8 cellular contexts compared by ENCODE assay signal in genomic region chr6:135851442-135852271, GRCh38. TPM values are rescaled to one million over a fixed set of nuclear protein-coding genes. Genes with fewer than 3 reads are reported as not detected.
A peak's percentile ranks its signal among the peaks of the same experiment; 100 is the strongest.
DNase-seq lines count a peak whose midpoint lies in the region; ATAC-seq and TF ChIP-seq lines count a peak whose summit lies in the region.

PDE7B (plus strand) TSS chr6:135851701.

- H3K4me1 ChIP-seq in BE2C, result no peaks in the 10 kb centered on the region; the same call in 1 of the 2 replicates
- H3K4me1 ChIP-seq in aorta (ENCODE audit: control insufficient read depth in 1 of 2, insufficient read depth in 2 of 2, low read length in 2 of 2), result no peaks in the 10 kb centered on the region

- peak within 1 kb of the TSS; percentile 78 for H3K4me3 Mint-ChIP-seq in osteocyte (ENCODE audit: unreplicated experiment)

- DNase-seq in BE2C (peak; percentile 85), GM19238 (ENCODE audit: insufficient read length, low spot score) (peak; percentile 32), RPMI8226 (peak; percentile 12), amniotic stem cell (lab: John Stamatoyannopoulos, UW) (peak; percentile 95), Right ventricle myocardium inferior (ENCODE audit: missing footprints) (peak; percentile 92), osteocyte (ENCODE audit: extremely low spot score, unreplicated experiment) (peak; percentile 93), aorta (peak; percentile 87 to 89)

- TF ChIP-seq CTCF in BE2C (IDR thresholded peaks at IDR 0.05; ENCODE audit: low read depth, low read length) (no peak), osteocyte (IDR thresholded peaks at IDR 0.05) (no peak)

- H3K4me1 Mint-ChIP-seq in osteocyte (ENCODE audit: unreplicated experiment), result peaks cover 8% of the 10 kb centered on the region

- H3K27ac Mint-ChIP-seq in osteocyte (ENCODE audit: unreplicated experiment), result peak within 1 kb of the TSS; percentile 97

- intact Hi-C loops in Right ventricle myocardium inferior (cut with DNase I) (loop anchor here (5.0 kb wide), 1 partner anchor 51 kb away; no protein-coding TSS in a partner anchor), aorta (cut with DNase I) (no loop called here)

- no peaks in the 10 kb centered on the region for H3K27me3 ChIP-seq in BE2C
- H3K27me3 ChIP-seq in aorta (ENCODE audit: control insufficient read depth in 1 of 2, insufficient read depth in 2 of 2, low read length in 1 of 2), result no peaks in the 10 kb centered on the region

- H3K36me3 ChIP-seq in BE2C, result no peaks in the 10 kb centered on the region
- no peaks in the 10 kb centered on the region for H3K36me3 ChIP-seq in aorta (ENCODE audit: control insufficient read depth in 1 of 2, insufficient read depth in 2 of 2, low read length in 1 of 2)

- WGBS in aorta, 2 donors, result 2% methylated on average over 12 of the region's 12 CpGs

- no peaks in the 10 kb centered on the region for H3K27me3 Mint-ChIP-seq in osteocyte (ENCODE audit: unreplicated experiment)

- H3K4me3 ChIP-seq in BE2C (ENCODE audit: low read depth, low read length) (peak within 1 kb of the TSS; percentile 55), aorta (ENCODE audit: low read length in 2 of 2) (peak within 1 kb of the TSS; percentile 19 to 64)

- no peak within 1 kb of the TSS for H3K27ac ChIP-seq in aorta (ENCODE audit: low read depth in 1 of 2, low read length in 2 of 2)

- H3K9me3 Mint-ChIP-seq in osteocyte (ENCODE audit: unreplicated experiment), result no peaks in the 10 kb centered on the region

- ATAC-seq in HG03354 (IDR thresholded peaks at IDR 0.05; ENCODE audit: poor library complexity, severe bottlenecking, unreplicated experiment) (peak; percentile 84), Right ventricle myocardium inferior (peak; percentile 96), aorta (ENCODE audit: low FRiP score) (peak; percentile 93)

- H3K9me3 ChIP-seq in BE2C, result no peaks in the 10 kb centered on the region
- H3K9me3 ChIP-seq in aorta (ENCODE audit: control insufficient read depth, low read length), result no peaks in the 10 kb centered on the region

- no peaks in the 10 kb centered on the region for H3K36me3 Mint-ChIP-seq in osteocyte (ENCODE audit: unreplicated experiment)

RNA-seq across cellular contexts. Expression of gene PDE7B, which starts in this region (rescaled TPM):
- polyA plus RNA-seq in BE2C (2012; ENCODE audit: insufficient read depth, insufficient read length, low read depth), result 0.26 TPM
- 18.7 TPM for total RNA-seq in Right ventricle myocardium inferior
- total RNA-seq in osteocyte, result 3.4 and 3.9 TPM in 2 replicates
- total RNA-seq in aorta, result 1 to 10 TPM; 5.5 to 6.9 TPM
- polyA plus RNA-seq in aorta, result 1 to 10 TPM; 1.0 to 2.0 TPM

Comparison
In these comparisons a context has a peak if more than half of its experiments do, and no peak if none do; other contexts are left out.
1. DNase-seq: peak in every context shown above with its lines; median percentile 95 in amniotic stem cell; 93 in osteocyte; 92 in Right ventricle myocardium inferior; 88 in aorta; 85 in BE2C; 32 in GM19238; 12 in RPMI8226.